Comparison of ENCODE assay signal across 8 cellular contexts in genomic region chr5:74316064-74316586, GRCh38.
A peak's percentile ranks its signal among the peaks of the same experiment; 100 is the strongest.
DNase-seq lines count a peak whose midpoint lies in the region; ATAC-seq and TF ChIP-seq lines count a peak whose summit lies in the region.

No MANE protein-coding gene starts in this region.

- TF ChIP-seq CTCF in choroid plexus epithelial cell (conservative IDR thresholded peaks at IDR 0.05; ENCODE audit: low read depth, low read length) (no peak), osteocyte (IDR thresholded peaks at IDR 0.05) (no peak), sigmoid colon (IDR thresholded peaks at IDR 0.05) (no peak)

- H3K27me3 Mint-ChIP-seq in osteocyte (ENCODE audit: unreplicated experiment) = no peaks in the 10 kb centered on the region

- ATAC-seq in GM21367 (IDR thresholded peaks at IDR 0.05; ENCODE audit: unreplicated experiment) = no peak

- WGBS in sigmoid colon, 2 donors = 61 to 65% methylated on average over 3 of the region's 3 CpGs

- peak overlapping the region; percentile 50 for H3K27ac Mint-ChIP-seq in osteocyte (ENCODE audit: unreplicated experiment)

- no peaks in the 10 kb centered on the region for H3K36me3 Mint-ChIP-seq in osteocyte (ENCODE audit: unreplicated experiment)

- TF ChIP-seq POLR2A in sigmoid colon (IDR thresholded peaks at IDR 0.05) = no peak

- DNase-seq in stimulated activated CD4-positive, alpha-beta T cell treated with anti-CD3 and anti-CD28 coated beads, Interleukin-12 subunit alpha, Interleukin-12 subunit beta, amount 100 ng/mL, for 48 hours (ENCODE audit: low read depth in 2 of 3, low spot score in 1 of 3) = peak in 2 of 3 donors; percentile 10 to 14
- no peak for DNase-seq in stimulated activated CD4-positive, alpha-beta T cell treated with anti-CD3 and anti-CD28 coated beads, Interleukin-12 subunit alpha, Interleukin-12 subunit beta, amount 100 ng/mL, for 4 hours
- DNase-seq in NCI-H146 (lab: John Stamatoyannopoulos, UW) (peak; percentile 75), choroid plexus epithelial cell (ENCODE audit: low read depth) (peak; percentile 97), osteocyte (ENCODE audit: extremely low spot score, unreplicated experiment) (no peak), sigmoid colon (no peak)
- DNase-seq in effector memory CD4-positive, alpha-beta T cell = no peak

- intact Hi-C loops in sigmoid colon (cut with DNase I) = no loop called here

- peaks cover 14% of the 10 kb centered on the region for H3K4me1 Mint-ChIP-seq in osteocyte (ENCODE audit: unreplicated experiment)

- no peaks in the 10 kb centered on the region for H3K36me3 ChIP-seq in sigmoid colon
- H3K36me3 ChIP-seq in effector memory CD4-positive, alpha-beta T cell (ENCODE audit: control insufficient read depth, insufficient read depth, low read length) = no peaks in the 10 kb centered on the region

- H3K27me3 ChIP-seq in sigmoid colon = no peaks in the 10 kb centered on the region
- H3K27me3 ChIP-seq in effector memory CD4-positive, alpha-beta T cell (replicated peaks; ENCODE audit: control insufficient read depth, insufficient read depth, low read length, poor library complexity, severe bottlenecking) = no peaks in the 10 kb centered on the region

- TF ChIP-seq EP300 in sigmoid colon (IDR thresholded peaks at IDR 0.05) = no peak

- H3K4me3 Mint-ChIP-seq in osteocyte (ENCODE audit: unreplicated experiment) = no peak overlapping the region

- H3K27ac ChIP-seq in sigmoid colon = peak overlapping the region in 1 of 4 donors; percentile 63
- H3K27ac ChIP-seq in effector memory CD4-positive, alpha-beta T cell (ENCODE audit: insufficient read depth, low read length, poor library complexity, severe bottlenecking) = no peak overlapping the region

- H3K4me3 ChIP-seq in choroid plexus epithelial cell (ENCODE audit: low read depth, low read length) = no peak overlapping the region
- no peak overlapping the region for H3K4me3 ChIP-seq in sigmoid colon
- no peak overlapping the region for H3K4me3 ChIP-seq in effector memory CD4-positive, alpha-beta T cell (ENCODE audit: insufficient read depth, low read depth, low read length, poor library complexity, severe bottlenecking)

- H3K4me1 ChIP-seq in sigmoid colon = peaks cover 0 to 10% (median 4%) of the 10 kb centered on the region in 4 donors
- no peaks in the 10 kb centered on the region for H3K4me1 ChIP-seq in effector memory CD4-positive, alpha-beta T cell (ENCODE audit: control insufficient read depth, insufficient read depth, low read length, poor library complexity, severe bottlenecking)

- H3K9me3 ChIP-seq in sigmoid colon = no peaks in the 10 kb centered on the region
- H3K9me3 ChIP-seq in effector memory CD4-positive, alpha-beta T cell (ENCODE audit: control insufficient read depth, low read length) = no peaks in the 10 kb centered on the region

- no peaks in the 10 kb centered on the region for H3K9me3 Mint-ChIP-seq in osteocyte (ENCODE audit: unreplicated experiment)

Comparison
In these comparisons a context has a peak if more than half of its experiments do, and no peak if none do; other contexts are left out.
1. DNase-seq: peak in stimulated activated CD4-positive, alpha-beta T cell treated with anti-CD3 and anti-CD28 coated beads, Interleukin-12 subunit alpha, Interleukin-12 subunit beta, amount 100 ng/mL, for 48 hours (2 of 3), NCI-H146 (single experiment) and choroid plexus epithelial cell (single experiment); none in stimulated activated CD4-positive, alpha-beta T cell treated with anti-CD3 and anti-CD28 coated beads, Interleukin-12 subunit alpha, Interleukin-12 subunit beta, amount 100 ng/mL, for 4 hours (single experiment), osteocyte (single experiment), sigmoid colon (single experiment) and effector memory CD4-positive, alpha-beta T cell (0 of 3).